In the genomic region with DNA sequence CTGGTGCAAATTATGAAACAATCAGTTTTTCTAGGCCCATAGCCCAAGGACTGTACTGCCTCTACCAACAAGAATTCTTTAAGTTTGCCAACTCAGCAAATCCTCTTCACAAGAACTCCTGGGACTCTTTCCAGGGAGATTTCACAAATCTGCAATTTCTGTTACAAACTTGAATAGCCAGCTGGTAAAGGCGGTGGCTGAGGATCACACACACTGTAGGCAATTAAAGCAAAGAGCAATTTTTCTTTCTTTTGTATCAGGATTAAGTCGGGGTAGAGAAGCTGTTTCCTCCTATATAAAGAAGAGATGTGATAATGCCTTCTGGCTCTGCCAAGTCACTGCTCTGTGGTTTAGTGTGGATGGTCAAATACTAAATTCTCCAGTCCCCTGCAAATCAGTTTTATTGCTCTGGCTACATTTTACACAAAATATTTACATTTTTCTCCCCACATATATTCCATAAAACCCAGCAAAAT, we compare ENCODE assay signal across 8 cellular contexts. TPM values are rescaled to one million over a fixed set of nuclear protein-coding genes. Genes with fewer than 3 reads are reported as not detected.
DNase-seq lines count a peak whose midpoint lies in the region; ATAC-seq lines count a peak whose summit lies in the region.

No MANE protein-coding gene starts in this region.

- peaks cover 16 to 28% (median 21%) of the 10 kb centered on the region in 3 donors for H3K4me1 Mint-ChIP-seq in IgD-negative memory B cell
- peaks cover 29% of the 10 kb centered on the region for H3K4me1 Mint-ChIP-seq in stimulated activated naive CD8-positive, alpha-beta T cell treated with anti-CD3 and anti-CD28 coated beads, Interleukin-15, amount 100 ng/mL, for 72 hours

- H3K36me3 ChIP-seq in iPS-20b (ENCODE audit: insufficient read depth, low read depth, low read length): no peaks in the 10 kb centered on the region

- H3K36me3 Mint-ChIP-seq in IgD-negative memory B cell: peaks cover 5% of the 10 kb centered on the region

- peak overlapping the region; percentile 82 to 98 (median 83) for H3K27ac Mint-ChIP-seq in IgD-negative memory B cell
- peak overlapping the region in 1 of 2 donors; percentile 80 for H3K27ac Mint-ChIP-seq in stimulated activated naive CD8-positive, alpha-beta T cell treated with anti-CD3 and anti-CD28 coated beads, Interleukin-15, amount 100 ng/mL, for 72 hours

- H3K9me3 Mint-ChIP-seq in IgD-negative memory B cell: no peaks in the 10 kb centered on the region
- no peaks in the 10 kb centered on the region for H3K9me3 Mint-ChIP-seq in stimulated activated naive CD8-positive, alpha-beta T cell treated with anti-CD3 and anti-CD28 coated beads, Interleukin-15, amount 100 ng/mL, for 72 hours

- H3K4me1 ChIP-seq in iPS-20b (ENCODE audit: insufficient read depth, low read length): peaks cover 7% of the 10 kb centered on the region; the same call in 1 of the 2 replicates

- DNase-seq in AG20443 (ENCODE audit: low spot score): peak; percentile 63
- peak; percentile 95 for DNase-seq in amniotic epithelial cell (ENCODE audit: low read depth)
- no peak for DNase-seq in stimulated activated naive CD8-positive, alpha-beta T cell treated with anti-CD3 and anti-CD28 coated beads, Interleukin-15, amount 100 ng/mL, for 72 hours
- no peak for DNase-seq in NCI-H146 (lab: John Stamatoyannopoulos, UW)
- no peak for DNase-seq in GOT3 (lab: John Stamatoyannopoulos, UW)

- H3K4me3 Mint-ChIP-seq in IgD-negative memory B cell: peak overlapping the region; percentile 58 to 99 (median 94)
- H3K4me3 Mint-ChIP-seq in stimulated activated naive CD8-positive, alpha-beta T cell treated with anti-CD3 and anti-CD28 coated beads, Interleukin-15, amount 100 ng/mL, for 72 hours: peak overlapping the region; percentile 67 to 97

- peak overlapping the region; percentile 100 for H3K4me3 ChIP-seq in iPS-20b (ENCODE audit: low read length)

- H3K27me3 Mint-ChIP-seq in IgD-negative memory B cell: no peaks in the 10 kb centered on the region
- H3K27me3 Mint-ChIP-seq in stimulated activated naive CD8-positive, alpha-beta T cell treated with anti-CD3 and anti-CD28 coated beads, Interleukin-15, amount 100 ng/mL, for 72 hours: no peaks in the 10 kb centered on the region

- no peak overlapping the region for H3K27ac ChIP-seq in iPS-20b (ENCODE audit: low read length)

- H3K9me3 ChIP-seq in iPS-20b (ENCODE audit: insufficient read depth, low read depth, low read length): no peaks in the 10 kb centered on the region

- peak overlapping the region; percentile 40; the same call in 1 of the 2 replicates for H3K9ac ChIP-seq in iPS-20b (ENCODE audit: low read depth, low read length)

- ATAC-seq in stimulated activated naive CD8-positive, alpha-beta T cell treated with anti-CD3 and anti-CD28 coated beads, Interleukin-15, amount 100 ng/mL, for 72 hours: no peak
- ATAC-seq in GM19324 (IDR thresholded peaks at IDR 0.05; ENCODE audit: low FRiP score, unreplicated experiment): no peak

- H3K27me3 ChIP-seq in iPS-20b (ENCODE audit: insufficient read depth, low read length): no peaks in the 10 kb centered on the region

RNA-seq across cellular contexts. Expression of gene ALDH9A1, which starts 1.7 kb away (rescaled TPM):
- polyA plus RNA-seq in IgD-negative memory B cell: 92.4 TPM

Comparison
In these comparisons a context has a peak if more than half of its experiments do, and no peak if none do; other contexts are left out.
1. DNase-seq: peak in AG20443 (single experiment) and amniotic epithelial cell (single experiment); none in stimulated activated naive CD8-positive, alpha-beta T cell treated with anti-CD3 and anti-CD28 coated beads, Interleukin-15, amount 100 ng/mL, for 72 hours (0 of 2), NCI-H146 (single experiment) and GOT3 (single experiment).